ENCODE assay signal across 8 cellular contexts in genomic region chr16:51982715-51983680, GRCh38.
DNase-seq lines count a peak whose midpoint lies in the region; ATAC-seq and TF ChIP-seq lines count a peak whose summit lies in the region.

No MANE protein-coding gene starts in this region.

- H3K4me3 Mint-ChIP-seq in endodermal cell (no peak overlapping the region), mesothelial cell of epicardium (no peak overlapping the region)

- H3K4me1 ChIP-seq in endodermal cell (ENCODE audit: control insufficient read depth, insufficient read depth, low read length): no peaks in the 10 kb centered on the region

- H3K36me3 ChIP-seq in MG63 (no peaks in the 10 kb centered on the region), endodermal cell (ENCODE audit: control insufficient read depth, insufficient read depth, low read length) (no peaks in the 10 kb centered on the region)

- no peaks in the 10 kb centered on the region for H3K4me1 Mint-ChIP-seq in endodermal cell
- H3K4me1 Mint-ChIP-seq in mesothelial cell of epicardium: no peaks in the 10 kb centered on the region

- H3K27me3 Mint-ChIP-seq in endodermal cell (ENCODE audit: insufficient read depth) (peaks cover 10% of the 10 kb centered on the region), mesothelial cell of epicardium (ENCODE audit: low read depth) (peaks cover 53% of the 10 kb centered on the region)

- peak; percentile 84 for TF ChIP-seq CTCF in C4-2B (conservative IDR thresholded peaks at IDR 0.05)
- peak; percentile 88 for TF ChIP-seq CTCF in endodermal cell (conservative IDR thresholded peaks at IDR 0.05)
- TF ChIP-seq CTCF in mesothelial cell of epicardium (IDR thresholded peaks at IDR 0.05; ENCODE audit: unreplicated experiment): peak; percentile 90

- H3K9me3 Mint-ChIP-seq in endodermal cell (no peaks in the 10 kb centered on the region), mesothelial cell of epicardium (peaks cover 3% of the 10 kb centered on the region)

- H3K9me3 ChIP-seq in MG63 (no peaks in the 10 kb centered on the region; the same call in 1 of the 2 replicates), endodermal cell (ENCODE audit: control insufficient read depth, low read length) (no peaks in the 10 kb centered on the region)

- DNase-seq in MG63: peak; percentile 33
- peak; percentile 68 for DNase-seq in RKO (ENCODE audit: low spot score)
- DNase-seq in endodermal cell: peak; percentile 63
- no peak for DNase-seq in mesothelial cell of epicardium (ENCODE audit: low spot score in 2 of 2, unreplicated experiment in 2 of 2)
- no peak for DNase-seq in activated naive CD4-positive, alpha-beta T cell treated with anti-CD3 and anti-CD28 coated beads, Interleukin-2, amount 50 U/mL, for 16 hours

- H3K36me3 Mint-ChIP-seq in endodermal cell (ENCODE audit: low read depth) (no peaks in the 10 kb centered on the region), mesothelial cell of epicardium (no peaks in the 10 kb centered on the region)

- H3K27me3 ChIP-seq in MG63 (no peaks in the 10 kb centered on the region), endodermal cell (ENCODE audit: control insufficient read depth, insufficient read depth, low read length, poor library complexity, severe bottlenecking) (peaks cover 3% of the 10 kb centered on the region)

- H3K27ac ChIP-seq in C4-2B: no peak overlapping the region
- no peak overlapping the region for H3K27ac ChIP-seq in endodermal cell (ENCODE audit: low read depth, low read length)

- ATAC-seq in GM18511 (IDR thresholded peaks at IDR 0.05; ENCODE audit: unreplicated experiment) (peak; percentile 68), HG02852 (IDR thresholded peaks at IDR 0.05; ENCODE audit: unreplicated experiment) (no peak)

- no peak overlapping the region for H3K27ac Mint-ChIP-seq in endodermal cell
- no peak overlapping the region for H3K27ac Mint-ChIP-seq in mesothelial cell of epicardium

- H3K9ac ChIP-seq in endodermal cell (ENCODE audit: extremely low read depth, low read length, poor library complexity, severe bottlenecking): no peak overlapping the region

- 44 to 47% methylated on average over 7 to 11 of the region's 11 CpGs for WGBS in endodermal cell (ENCODE audit: insufficient coverage in 1 of 2, insufficient read length in 1 of 2), 2 experiments

- no peak overlapping the region for H3K4me3 ChIP-seq in MG63
- H3K4me3 ChIP-seq in endodermal cell (ENCODE audit: low read length): no peak overlapping the region

Comparison
In these comparisons a context has a peak if more than half of its experiments do, and no peak if none do; other contexts are left out.
1. DNase-seq: peak in MG63 (single experiment), RKO (single experiment) and endodermal cell (single experiment); none in mesothelial cell of epicardium (0 of 2) and activated naive CD4-positive, alpha-beta T cell treated with anti-CD3 and anti-CD28 coated beads, Interleukin-2, amount 50 U/mL, for 16 hours (single experiment).
2. Peak in every context shown above with its lines, with median percentiles within 50 percentile points of each other: CTCF ChIP-seq.